In the genomic region with DNA sequence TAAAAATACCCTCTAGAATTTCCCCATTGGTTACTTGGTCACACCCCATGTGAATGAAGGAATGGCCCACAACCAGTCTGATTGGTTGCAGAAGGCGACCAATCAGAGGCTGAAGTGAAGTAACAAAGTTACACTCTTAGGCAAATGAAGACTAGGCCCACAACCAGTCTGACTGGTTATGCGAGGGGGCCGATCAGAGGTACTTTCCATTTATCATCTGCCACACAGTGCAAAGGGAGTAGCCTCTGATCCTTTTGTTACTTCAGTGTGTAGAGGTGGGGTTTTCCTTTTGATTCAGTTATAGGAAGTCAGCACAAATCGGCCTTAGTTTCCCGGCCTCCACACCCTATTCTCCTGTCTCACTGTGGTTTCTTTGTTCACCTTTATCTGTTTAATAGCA, we compare ENCODE assay signal across 8 cellular contexts.
DNase-seq lines count a peak whose midpoint lies in the region; ATAC-seq lines count a peak whose summit lies in the region.

No MANE protein-coding gene starts in this region.

- ATAC-seq in GM19438 (IDR thresholded peaks at IDR 0.05; ENCODE audit: low read depth, unreplicated experiment) = peak; percentile 78
- peak; percentile 86 for ATAC-seq in HG03439 (IDR thresholded peaks at IDR 0.05; ENCODE audit: unreplicated experiment)

- DNase-seq in DMS153 (lab: John Stamatoyannopoulos, UW) (peak; percentile 94), myocyte (ENCODE audit: low read depth) (peak; percentile 32), NCI-H1694 treated with DMSO at 0.1 percent for 48 hours (lab: John Stamatoyannopoulos, UW) (no peak), A172 (ENCODE audit: low spot score) (no peak), mesenteric fat pad (ENCODE audit: low spot score) (no peak)
- peak; percentile 62 for DNase-seq in activated CD8-positive, alpha-beta memory T cell treated with anti-CD3 and anti-CD28 coated beads, Interleukin-2, amount 50 U/mL, for 48 hours

Comparison
In these comparisons a context has a peak if more than half of its experiments do, and no peak if none do; other contexts are left out.
1. DNase-seq: peak in DMS153 (single experiment), activated CD8-positive, alpha-beta memory T cell treated with anti-CD3 and anti-CD28 coated beads, Interleukin-2, amount 50 U/mL, for 48 hours (single experiment) and myocyte (single experiment); none in NCI-H1694 treated with DMSO at 0.1 percent for 48 hours (single experiment), A172 (single experiment) and mesenteric fat pad (single experiment).